Comparison of ENCODE assay signal across 39 cellular contexts in genomic region chr4:99149620-99150019, GRCh38. TPM values are rescaled to one million over a fixed set of nuclear protein-coding genes. Genes with fewer than 3 reads are reported as not detected.
"Had no signal": no experiment of that assay in that cellular context is flagged by ENCODE, and none has a peak within 500 bp of the region (broad histone marks: within the 10 kb centered on the region; RNA-seq: fewer than 3 reads in every experiment).

No MANE protein-coding gene starts in this region.

- H3K27me3 ChIP-seq: ascending aorta, cardiac muscle cell, dorsolateral prefrontal cortex, foreskin keratinocyte, heart left ventricle, left lung, neutrophil, ovary, sigmoid colon, thyroid gland, upper lobe of left lung, vagina had no signal

- DNase-seq: activated CD4-positive, alpha-beta T cell treated with anti-CD3 and anti-CD28 coated beads for 36 hours; activated CD4-positive, CD25-positive, alpha-beta regulatory T cell; activated CD8-positive, alpha-beta memory T cell treated with anti-CD3 and anti-CD28 coated beads, Interleukin-2, amount 10 ng/mL, durations not matched to agents 7 days and 5 days; activated CD8-positive, alpha-beta T cell treated with anti-CD3 and anti-CD28 coated beads, Interleukin-2, amount 10 ng/mL, durations not matched to agents 7 days and 5 days; activated naive CD4-positive, alpha-beta T cell; activated naive CD8-positive, alpha-beta T cell treated with anti-CD3 and anti-CD28 coated beads for 36 hours; activated T-cell treated with anti-CD3 and anti-CD28 coated beads, Interleukin-2, amount 50 U/mL, for 72 hours; dorsolateral prefrontal cortex; effector memory CD4-positive, alpha-beta T cell; erythroblast; foreskin keratinocyte; heart left ventricle; hypothalamus; left lung; naive B cell; nephron progenitor cell; ovary; sigmoid colon; stimulated activated CD4-positive, alpha-beta T cell treated with anti-CD3 and anti-CD28 coated beads, Interleukin-1b, Interleukin-23, amount 100 ng/mL, for 48 hours; stimulated activated CD4-positive, alpha-beta T cell treated with anti-CD3 and anti-CD28 coated beads, Interleukin-4, amount 100 ng/mL, for 4 hours; stimulated activated CD8-positive, alpha-beta memory T cell treated with anti-CD3 and anti-CD28 coated beads, Interleukin-4, amount 100 ng/mL, for 48 hours; stimulated activated naive CD8-positive, alpha-beta T cell treated with anti-CD3 and anti-CD28 coated beads, Interleukin-15, amount 100 ng/mL, for 72 hours; T-cell; thyroid gland; upper lobe of left lung had no signal

- H3K4me2 ChIP-seq: smooth muscle cell had no signal

- H3K4me1 ChIP-seq: foreskin keratinocyte, heart left ventricle, left lung, sigmoid colon, thyroid gland, upper lobe of left lung, vagina had no signal

- H3K9me3 ChIP-seq: ascending aorta, heart left ventricle, left lung, neutrophil, ovary, sigmoid colon, thyroid gland, upper lobe of left lung, vagina had no signal

- H3K4me1 Mint-ChIP-seq: activated CD8-positive, alpha-beta memory T cell treated with anti-CD3 and anti-CD28 coated beads, Interleukin-2, amount 10 ng/mL, durations not matched to agents 7 days and 5 days; naive B cell; nephron progenitor cell; stimulated activated memory B cell treated with anti-CD40 and anti-IgM and Interleukin-4, amounts not matched to agents 10 μg/mL and 1 μg/mL and 100 μg/mL, for 72 hours had no signal

- ATAC-seq: activated CD4-positive, alpha-beta T cell treated with anti-CD3 and anti-CD28 coated beads for 36 hours; activated CD8-positive, alpha-beta memory T cell treated with anti-CD3 and anti-CD28 coated beads, Interleukin-2, amount 10 ng/mL, durations not matched to agents 7 days and 5 days; activated CD8-positive, alpha-beta T cell treated with anti-CD3 and anti-CD28 coated beads, Interleukin-2, amount 10 ng/mL, durations not matched to agents 7 days and 5 days; activated T-cell treated with anti-CD3 and anti-CD28 coated beads, Interleukin-2, amount 50 U/mL, for 72 hours; foreskin keratinocyte; heart left ventricle; left lung; stimulated activated memory B cell treated with anti-CD40 and anti-IgM and Interleukin-4, amounts not matched to agents 10 μg/mL and 1 μg/mL and 100 μg/mL, for 72 hours; stimulated activated naive CD8-positive, alpha-beta T cell treated with anti-CD3 and anti-CD28 coated beads, Interleukin-15, amount 100 ng/mL, for 72 hours; T-cell had no signal

- H3K36me3 Mint-ChIP-seq: activated CD8-positive, alpha-beta memory T cell treated with anti-CD3 and anti-CD28 coated beads, Interleukin-2, amount 10 ng/mL, durations not matched to agents 7 days and 5 days; activated naive CD8-positive, alpha-beta T cell treated with anti-CD3 and anti-CD28 coated beads for 36 hours; T-cell had no signal

- H3K36me3 ChIP-seq: ascending aorta, cardiac muscle cell, heart left ventricle, left lung, neutrophil, ovary, sigmoid colon, thyroid gland, upper lobe of left lung, vagina had no signal

- H3K27ac ChIP-seq: ascending aorta, cardiac muscle cell, coronary artery, dorsolateral prefrontal cortex, foreskin keratinocyte, heart left ventricle, left lung, neutrophil, ovary, sigmoid colon, thyroid gland, upper lobe of left lung, vagina had no signal

- H3K27me3 Mint-ChIP-seq: activated CD4-positive, alpha-beta T cell treated with anti-CD3 and anti-CD28 coated beads for 36 hours; activated naive CD8-positive, alpha-beta T cell treated with anti-CD3 and anti-CD28 coated beads for 36 hours; brain; progenitor cell of endocrine pancreas; stimulated activated naive CD8-positive, alpha-beta T cell treated with anti-CD3 and anti-CD28 coated beads, Interleukin-15, amount 100 ng/mL, for 72 hours had no signal

- H3K4me3 ChIP-seq: ascending aorta, cardiac muscle cell, coronary artery, dorsolateral prefrontal cortex, heart left ventricle, left lung, lung, ovary, sigmoid colon, smooth muscle cell, thyroid gland, upper lobe of left lung, vagina had no signal

- H3K9me3 Mint-ChIP-seq: activated T-cell treated with anti-CD3 and anti-CD28 coated beads, Interleukin-2, amount 50 U/mL, for 72 hours; stimulated activated naive CD8-positive, alpha-beta T cell treated with anti-CD3 and anti-CD28 coated beads, Interleukin-15, amount 100 ng/mL, for 72 hours; T-cell; T-helper 2 cell treated with Interferon-gamma antibody and Interleukin-4, amounts not matched to agents 5 μg/mL and 100 μg/mL, for 36 hours had no signal

- H3K4me3 Mint-ChIP-seq: activated CD4-positive, alpha-beta T cell treated with anti-CD3 and anti-CD28 coated beads for 36 hours; activated CD8-positive, alpha-beta memory T cell treated with anti-CD3 and anti-CD28 coated beads, Interleukin-2, amount 10 ng/mL, durations not matched to agents 7 days and 5 days; activated CD8-positive, alpha-beta T cell treated with anti-CD3 and anti-CD28 coated beads, Interleukin-2, amount 10 ng/mL, durations not matched to agents 7 days and 5 days; activated naive CD8-positive, alpha-beta T cell treated with anti-CD3 and anti-CD28 coated beads for 36 hours; activated T-cell treated with anti-CD3 and anti-CD28 coated beads, Interleukin-2, amount 50 U/mL, for 72 hours; brain; naive B cell; nephron progenitor cell; stimulated activated memory B cell treated with anti-CD40 and anti-IgM and Interleukin-4, amounts not matched to agents 10 μg/mL and 1 μg/mL and 100 μg/mL, for 72 hours; stimulated activated naive CD8-positive, alpha-beta T cell treated with anti-CD3 and anti-CD28 coated beads, Interleukin-15, amount 100 ng/mL, for 72 hours; T-cell; T-helper 2 cell treated with Interferon-gamma antibody and Interleukin-4, amounts not matched to agents 5 μg/mL and 100 μg/mL, for 36 hours had no signal

- H3K27ac Mint-ChIP-seq: activated CD4-positive, alpha-beta T cell treated with anti-CD3 and anti-CD28 coated beads for 36 hours; activated CD8-positive, alpha-beta memory T cell treated with anti-CD3 and anti-CD28 coated beads, Interleukin-2, amount 10 ng/mL, durations not matched to agents 7 days and 5 days; activated CD8-positive, alpha-beta T cell treated with anti-CD3 and anti-CD28 coated beads, Interleukin-2, amount 10 ng/mL, durations not matched to agents 7 days and 5 days; activated naive CD8-positive, alpha-beta T cell treated with anti-CD3 and anti-CD28 coated beads for 36 hours; activated T-cell treated with anti-CD3 and anti-CD28 coated beads, Interleukin-2, amount 50 U/mL, for 72 hours; brain; naive B cell; nephron progenitor cell; progenitor cell of endocrine pancreas; stimulated activated memory B cell treated with anti-CD40 and anti-IgM and Interleukin-4, amounts not matched to agents 10 μg/mL and 1 μg/mL and 100 μg/mL, for 72 hours; T-cell; T-helper 2 cell treated with Interferon-gamma antibody and Interleukin-4, amounts not matched to agents 5 μg/mL and 100 μg/mL, for 36 hours had no signal

RNA-seq across cellular contexts. Expression of gene ADH4, which starts 5.5 kb away (rescaled TPM):
- total RNA-seq: activated CD4-positive, alpha-beta T cell treated with anti-CD3 and anti-CD28 coated beads for 36 hours; activated CD8-positive, alpha-beta memory T cell treated with anti-CD3 and anti-CD28 coated beads, Interleukin-2, amount 10 ng/mL, durations not matched to agents 7 days and 5 days; activated CD8-positive, alpha-beta T cell treated with anti-CD3 and anti-CD28 coated beads, Interleukin-2, amount 10 ng/mL, durations not matched to agents 7 days and 5 days; activated naive CD8-positive, alpha-beta T cell treated with anti-CD3 and anti-CD28 coated beads for 36 hours; activated T-cell treated with anti-CD3 and anti-CD28 coated beads, Interleukin-2, amount 50 U/mL, for 72 hours; cardiac muscle cell; cerebellum; fibroblast of lung; foreskin keratinocyte; heart left ventricle; kidney epithelial cell; left lung; progenitor cell of endocrine pancreas; smooth muscle cell had no signal
- polyA plus RNA-seq: foreskin keratinocyte, smooth muscle cell had no signal
